Comparison of ENCODE assay signal across 8 cellular contexts in the genomic region with DNA sequence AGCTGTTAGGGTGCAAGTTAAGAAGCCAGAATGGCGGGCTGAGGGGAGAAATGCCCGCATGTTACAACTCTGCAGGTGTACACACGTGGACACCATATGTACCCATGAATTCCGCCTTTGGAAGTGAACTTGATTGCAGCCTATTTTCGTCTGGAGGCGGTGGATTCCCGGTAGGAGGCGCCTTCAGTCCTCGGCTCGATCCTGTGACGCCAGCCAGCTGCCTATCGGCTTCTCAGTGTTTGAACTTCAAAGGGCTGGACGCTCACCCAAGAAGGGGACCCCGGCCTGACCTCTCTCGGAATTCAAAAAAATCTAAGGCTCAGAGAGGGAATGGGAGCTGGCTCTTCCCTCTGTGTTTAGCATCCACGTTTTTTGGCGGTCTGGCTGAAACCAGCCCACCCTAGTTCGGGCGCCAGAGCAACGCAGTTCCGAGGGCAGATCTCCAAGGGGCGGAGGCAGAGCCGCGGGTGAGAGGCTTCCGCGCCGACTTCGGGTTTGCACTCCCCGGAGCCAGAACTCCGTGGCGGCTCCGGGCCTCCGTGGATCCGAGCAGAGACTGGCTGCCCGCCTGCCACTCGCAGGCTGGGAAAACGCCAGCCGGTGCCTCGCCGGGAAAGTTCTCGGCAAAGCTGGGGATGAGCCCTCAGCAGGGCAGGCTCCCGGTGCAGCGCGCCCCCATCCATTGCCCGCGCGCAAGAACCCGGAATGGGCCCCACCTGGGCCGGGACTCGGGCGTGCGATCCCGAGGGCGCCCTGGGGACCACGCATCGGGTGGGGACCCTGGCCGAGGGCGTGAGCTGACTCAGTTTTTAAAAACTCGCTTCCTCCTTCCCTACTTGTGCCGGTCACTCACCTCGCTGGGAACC. TPM values are rescaled to one million over a fixed set of nuclear protein-coding genes. Genes with fewer than 3 reads are reported as not detected.
DNase-seq lines count a peak whose midpoint lies in the region; ATAC-seq and TF ChIP-seq lines count a peak whose summit lies in the region.

No MANE protein-coding gene starts in this region.

- CTCF ChIA-PET in OCI-LY7 (lab: Charles Lee; ENCODE audit: unreplicated experiment): no interaction called here

- H3K4me3 ChIP-seq in OCI-LY7 (ENCODE audit: low read depth, low read length, poor library complexity, severe bottlenecking): no peak overlapping the region
- peak overlapping the region; percentile 57 to 96 (median 85) for H3K4me3 ChIP-seq in breast epithelium
- H3K4me3 ChIP-seq in iPS-11a (ENCODE audit: low read depth, low read length): peak overlapping the region; percentile 65

- H3K79me2 ChIP-seq in OCI-LY7 (ENCODE audit: insufficient read depth, low read depth, low read length): no peaks in the 10 kb centered on the region

- no peaks in the 10 kb centered on the region for H3K27me3 ChIP-seq in breast epithelium

- H3K4me1 ChIP-seq in OCI-LY7 (ENCODE audit: insufficient read depth, low read length, poor library complexity, severe bottlenecking) (no peaks in the 10 kb centered on the region), breast epithelium (no peaks in the 10 kb centered on the region)

- no peaks in the 10 kb centered on the region for H3K9me2 ChIP-seq in OCI-LY7 (ENCODE audit: insufficient read depth, low read length)

- no peak overlapping the region for H3K4me2 ChIP-seq in OCI-LY7 (ENCODE audit: low read length)

- no peaks in the 10 kb centered on the region for H3K9me3 ChIP-seq in OCI-LY7 (ENCODE audit: low read length)
- no peaks in the 10 kb centered on the region for H3K9me3 ChIP-seq in breast epithelium

- no peak overlapping the region for H3K27ac ChIP-seq in OCI-LY7 (ENCODE audit: low read depth, low read length, poor library complexity, severe bottlenecking)
- H3K27ac ChIP-seq in breast epithelium: peak overlapping the region; percentile 91 to 93

- TF ChIP-seq CTCF in OCI-LY7 (conservative IDR thresholded peaks at IDR 0.05; ENCODE audit: low read length) (0 out of 2 replicates have a peak, but pooled peaks have one; percentile 14), breast epithelium (IDR thresholded peaks at IDR 0.05) (peak in 2 of 3 donors; percentile 45 to 65)

- intact Hi-C loops in OCI-LY7 (cut with micrococcal nuclease; ENCODE audit: unreplicated experiment) (no loop called here), breast epithelium (cut with DNase I; ENCODE audit: low total_unique reads) (loop anchor here (2.0 kb wide), 1 partner anchor 54 kb away; no protein-coding TSS in a partner anchor)

- ATAC-seq in HG03342 (IDR thresholded peaks at IDR 0.05; ENCODE audit: unreplicated experiment): no peak
- ATAC-seq in GM18858 (IDR thresholded peaks at IDR 0.05; ENCODE audit: unreplicated experiment): no peak

- BruUV-seq in OCI-LY7 (replicated peaks; lab: Mats Ljungman, UMichigan): no TSS peak

- POLR2A ChIA-PET in OCI-LY7 (lab: Charles Lee): no interaction called here

- H2AFZ ChIP-seq in OCI-LY7 (ENCODE audit: low read length): no peak overlapping the region

- no peaks in the 10 kb centered on the region for H3K36me3 ChIP-seq in OCI-LY7 (ENCODE audit: insufficient read depth, low read length)
- H3K36me3 ChIP-seq in breast epithelium: no peaks in the 10 kb centered on the region

- no peaks in the 10 kb centered on the region for H4K20me1 ChIP-seq in OCI-LY7 (ENCODE audit: insufficient read depth, low read length)

- TF ChIP-seq POLR2A in breast epithelium (IDR thresholded peaks at IDR 0.05): peak; percentile 22

- DNase-seq in COLO668 (lab: John Stamatoyannopoulos, UW; ENCODE audit: unreplicated experiment): peak; percentile 94
- DNase-seq in HT-29 (ENCODE audit: low spot score): peak; percentile 94
- DNase-seq in OCI-LY7 (ENCODE audit: low spot score): no peak
- DNase-seq in breast epithelium (ENCODE audit: low spot score in 2 of 2): peak; percentile 84 to 86
- peak; percentile 60 for DNase-seq in pulmonary artery endothelial cell (ENCODE audit: low read depth, low spot score)

RNA-seq across cellular contexts. Expression of a gene that starts 1.0 kb away (rescaled TPM):
- total RNA-seq in HT-29 (2014; rRNA removed; shearing (Covaris generic)): 23.5 and 24.7 TPM in 2 replicates
- total RNA-seq in OCI-LY7 (2014; rRNA removed; shearing (Covaris generic)): not detected in 2 replicates
- total RNA-seq in OCI-LY7 (2022): not detected in 2 replicates
- total RNA-seq in breast epithelium: 10 to 100 TPM in 2 of 3 donors, 1 to 10 TPM in 1; 1.6 to 26.3 (median 10.8) TPM
- 6.1 and 6.4 TPM in 2 replicates for total RNA-seq in pulmonary artery endothelial cell
